In genomic region chrX:11664211-11664888, GRCh38 we compare ENCODE assay signal across 10 cellular contexts. TPM values are rescaled to one million over a fixed set of nuclear protein-coding genes. Genes with fewer than 3 reads are reported as not detected.
DNase-seq lines count a peak whose midpoint lies in the region; ATAC-seq and TF ChIP-seq lines count a peak whose summit lies in the region.
"Had no signal": no experiment of that assay in that cellular context is flagged by ENCODE, and none has a peak within 500 bp of the region (broad histone marks: within the 10 kb centered on the region; RNA-seq: fewer than 3 reads in every experiment).

No MANE protein-coding gene starts in this region.

- H3K9me2 ChIP-seq in GM23338 (ENCODE audit: insufficient read depth): no peaks in the 10 kb centered on the region

- TF ChIP-seq CTCF in GM23338 (conservative IDR thresholded peaks at IDR 0.05; ENCODE audit: low read depth in 2 of 2) (no peak), brain (conservative IDR thresholded peaks at IDR 0.05) (no peak), stomach (IDR thresholded peaks at IDR 0.05) (no peak)

- H2AFZ ChIP-seq in GM23338: peak overlapping the region; percentile 86

- no peaks in the 10 kb centered on the region for H4K20me1 ChIP-seq in GM23338 (replicated peaks; ENCODE audit: insufficient read depth)

- DNase-seq in GM23338 (ENCODE audit: low spot score) (peak; percentile 16), islet precursor cell (peak; percentile 55), stomach (no peak), NCI-H128 (lab: John Stamatoyannopoulos, UW; ENCODE audit: unreplicated experiment) (no peak)
- no peak for DNase-seq in stimulated activated effector memory CD8-positive, alpha-beta T cell treated with anti-CD3 and anti-CD28 coated beads, Interleukin-12 subunit alpha, Interleukin-12 subunit beta, amount 100 ng/mL, for 72 hours (ENCODE audit: low spot score in 2 of 2)
- no peak for DNase-seq in effector memory CD4-positive, alpha-beta T cell
- DNase-seq: activated CD8-positive, alpha-beta memory T cell treated with anti-CD3 and anti-CD28 coated beads for 24 hours; stimulated activated CD8-positive, alpha-beta memory T cell treated with anti-CD3 and anti-CD28 coated beads, Interleukin-4, amount 100 ng/mL, for 48 hours had no signal

- TF ChIP-seq POLR2A in stomach (IDR thresholded peaks at IDR 0.05): no peak

- H3K4me2 ChIP-seq in GM23338: peak overlapping the region; percentile 77

- no peaks in the 10 kb centered on the region for H3K36me3 ChIP-seq in GM23338 (ENCODE audit: insufficient read depth)
- H3K36me3 ChIP-seq in stomach: no peaks in the 10 kb centered on the region
- no peaks in the 10 kb centered on the region for H3K36me3 ChIP-seq in effector memory CD4-positive, alpha-beta T cell (ENCODE audit: control insufficient read depth, insufficient read depth, low read length)

- no peak for TF ChIP-seq EP300 in stomach (IDR thresholded peaks at IDR 0.05)

- no peaks in the 10 kb centered on the region for H3F3A ChIP-seq in GM23338 (replicated peaks; ENCODE audit: low read depth)

- WGBS in stomach, 5 donors: 7 to 69% (median 21%) methylated on average over 37 to 51 of the region's 55 CpGs; no CpG with 5 or more reads in 1 of the 5 donors

- H3K9me3 Mint-ChIP-seq in GM23338 (no peaks in the 10 kb centered on the region; the same call in 2 of the 3 replicates), brain (peaks cover 0 to 14% (median 0%) of the 10 kb centered on the region in 5 experiments)
- no peaks in the 10 kb centered on the region for H3K9me3 Mint-ChIP-seq in stimulated activated effector memory CD8-positive, alpha-beta T cell treated with anti-CD3 and anti-CD28 coated beads, Interleukin-12 subunit alpha, Interleukin-12 subunit beta, amount 100 ng/mL, for 72 hours

- H3K9me3 ChIP-seq in stomach: peaks cover 0 to 17% (median 7%) of the 10 kb centered on the region in 4 donors
- H3K9me3 ChIP-seq in effector memory CD4-positive, alpha-beta T cell (ENCODE audit: control insufficient read depth, low read length): no peaks in the 10 kb centered on the region

- H3K4me1 ChIP-seq in GM23338 (ENCODE audit: insufficient read depth) (no peaks in the 10 kb centered on the region), stomach (peaks cover 0 to 16% (median 12%) of the 10 kb centered on the region in 4 donors)
- no peaks in the 10 kb centered on the region for H3K4me1 ChIP-seq in effector memory CD4-positive, alpha-beta T cell (ENCODE audit: control insufficient read depth, insufficient read depth, low read length, poor library complexity, severe bottlenecking)

- no peaks in the 10 kb centered on the region for H3K36me3 Mint-ChIP-seq in GM23338 (ENCODE audit: low read depth)
- H3K36me3 Mint-ChIP-seq in brain: no peaks in the 10 kb centered on the region
- H3K36me3 Mint-ChIP-seq in stimulated activated effector memory CD8-positive, alpha-beta T cell treated with anti-CD3 and anti-CD28 coated beads, Interleukin-12 subunit alpha, Interleukin-12 subunit beta, amount 100 ng/mL, for 72 hours: no peaks in the 10 kb centered on the region

- ATAC-seq in GM23338: peak; percentile 38
- ATAC-seq in stimulated activated effector memory CD8-positive, alpha-beta T cell treated with anti-CD3 and anti-CD28 coated beads, Interleukin-12 subunit alpha, Interleukin-12 subunit beta, amount 100 ng/mL, for 72 hours: no peak
- ATAC-seq in HG02763 (IDR thresholded peaks at IDR 0.05; ENCODE audit: unreplicated experiment): no peak

- H3K79me2 ChIP-seq in GM23338 (replicated peaks; ENCODE audit: insufficient read depth): no peaks in the 10 kb centered on the region

- peak overlapping the region; percentile 69 for H3K4me3 Mint-ChIP-seq in GM23338
- peak overlapping the region; percentile 27 to 87 (median 79) for H3K4me3 Mint-ChIP-seq in brain
- H3K4me3 Mint-ChIP-seq in stimulated activated effector memory CD8-positive, alpha-beta T cell treated with anti-CD3 and anti-CD28 coated beads, Interleukin-12 subunit alpha, Interleukin-12 subunit beta, amount 100 ng/mL, for 72 hours: no peak overlapping the region

- intact Hi-C loops in stomach (cut with DNase I; ENCODE audit: low total_unique reads): no loop called here

- H3K27ac Mint-ChIP-seq in GM23338 (no peak overlapping the region), brain (no peak overlapping the region)
- H3K27ac Mint-ChIP-seq in stimulated activated effector memory CD8-positive, alpha-beta T cell treated with anti-CD3 and anti-CD28 coated beads, Interleukin-12 subunit alpha, Interleukin-12 subunit beta, amount 100 ng/mL, for 72 hours: no peak overlapping the region

- H3K4me1 Mint-ChIP-seq in GM23338 (peaks cover 9% of the 10 kb centered on the region), brain (peaks cover 4% of the 10 kb centered on the region)
- H3K4me1 Mint-ChIP-seq in stimulated activated effector memory CD8-positive, alpha-beta T cell treated with anti-CD3 and anti-CD28 coated beads, Interleukin-12 subunit alpha, Interleukin-12 subunit beta, amount 100 ng/mL, for 72 hours: no peaks in the 10 kb centered on the region

- H3K27ac ChIP-seq in GM23338 (ENCODE audit: low read depth): no peak overlapping the region
- H3K27ac ChIP-seq in stomach: peak overlapping the region in 4 of 5 donors; percentile 33 to 79 (median 64)
- H3K27ac ChIP-seq in effector memory CD4-positive, alpha-beta T cell (ENCODE audit: insufficient read depth, low read length, poor library complexity, severe bottlenecking): no peak overlapping the region

- H3K27me3 ChIP-seq in GM23338 (ENCODE audit: insufficient read depth) (peaks cover 88% of the 10 kb centered on the region), stomach (peaks cover 0 to 37% (median 28%) of the 10 kb centered on the region in 3 donors)
- no peaks in the 10 kb centered on the region for H3K27me3 ChIP-seq in effector memory CD4-positive, alpha-beta T cell (replicated peaks; ENCODE audit: control insufficient read depth, insufficient read depth, low read length, poor library complexity, severe bottlenecking)

- peak overlapping the region; percentile 65 for H3K4me3 ChIP-seq in GM23338
- peak overlapping the region; percentile 46 to 54 (median 50) for H3K4me3 ChIP-seq in stomach
- no peak overlapping the region for H3K4me3 ChIP-seq in effector memory CD4-positive, alpha-beta T cell (ENCODE audit: insufficient read depth, low read depth, low read length, poor library complexity, severe bottlenecking)

- H3K27me3 Mint-ChIP-seq in GM23338 (ENCODE audit: insufficient read depth, low read depth, poor library complexity) (peaks cover 48% of the 10 kb centered on the region), brain (peaks cover 64% of the 10 kb centered on the region)

TF ChIP-seq in GM23338, 12 proteins besides CTCF, POLR2A, EP300 and RAD21 (continues in another document):
- TF ChIP-seq EZH2phosphoT487 (IDR thresholded peaks at IDR 0.05; ENCODE audit: unreplicated experiment): no peak
- no peak for TF ChIP-seq ZNF114 (CRISPR knock-in tag; IDR thresholded peaks at IDR 0.05)

RNA-seq across cellular contexts. Expression of gene ARHGAP6, which starts 1.4 kb away (rescaled TPM):
- 0.59 and 0.78 TPM in 2 replicates for total RNA-seq in GM23338 (2014; rRNA removed; shearing (Covaris generic))
- polyA plus RNA-seq in GM23338 (2016; fragmentation: Nextera tagmentation; extraction: Ambion mirVana) (0.26 and 0.50 TPM in 2 replicates), brain (ENCODE audit: insufficient read depth, low read depth, low replicate concordance) (0.44 TPM), stomach (1 to 10 TPM; 2.2 to 6.9 (median 3.9) TPM)
- total RNA-seq in stomach: 10 to 100 TPM in 3 of 5 donors, 1 to 10 TPM in 2; 8.5 to 26.4 (median 19.1) TPM

Comparison
In these comparisons a context has a peak if more than half of its experiments do, and no peak if none do; other contexts are left out.
1. DNase-seq: peak in GM23338 (single experiment) and islet precursor cell (single experiment); none in stomach (single experiment), stimulated activated effector memory CD8-positive, alpha-beta T cell treated with anti-CD3 and anti-CD28 coated beads, Interleukin-12 subunit alpha, Interleukin-12 subunit beta, amount 100 ng/mL, for 72 hours (0 of 2), effector memory CD4-positive, alpha-beta T cell (0 of 3) and NCI-H128 (single experiment).
2. H3K27ac ChIP-seq: peak in stomach (4 of 5); none in GM23338 (single experiment) and effector memory CD4-positive, alpha-beta T cell (single experiment).